ENCODE assay signal across 16 cellular contexts in the genomic region with DNA sequence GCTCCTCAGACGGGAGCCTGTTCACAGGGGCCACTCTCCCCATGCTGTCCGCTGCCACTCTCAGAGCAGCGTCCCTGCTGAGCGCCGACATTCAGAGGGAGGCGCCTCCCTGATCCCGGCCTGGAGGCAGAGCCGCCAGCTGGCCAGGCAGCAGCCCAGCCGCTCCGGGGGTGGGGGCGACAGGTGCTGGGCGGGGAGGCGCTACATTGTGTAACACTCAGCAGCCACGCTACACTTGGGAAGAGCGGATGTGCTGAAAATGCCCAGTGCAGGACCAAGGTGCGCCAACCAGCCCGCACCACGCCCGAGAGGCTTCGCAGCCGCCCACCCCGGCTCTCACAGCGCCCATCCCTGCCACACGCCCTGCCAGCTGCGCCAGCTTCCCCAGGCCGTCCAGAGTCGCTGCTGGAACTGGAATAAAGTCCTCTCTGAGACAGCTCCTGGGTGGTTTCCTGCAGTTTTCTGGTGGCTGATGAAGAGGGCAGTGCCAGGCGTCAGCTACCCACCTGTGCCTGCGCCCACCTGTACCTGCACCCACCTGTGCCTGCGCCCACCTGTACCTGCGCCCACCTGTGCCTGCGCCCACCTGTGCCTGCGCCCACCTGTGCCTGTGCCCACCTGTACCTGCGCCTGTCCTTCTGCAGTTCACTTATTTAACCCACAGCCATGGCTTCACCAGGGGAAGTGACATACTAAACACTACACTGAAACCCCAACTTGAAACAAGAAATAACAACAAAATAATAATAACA. TPM values are rescaled to one million over a fixed set of nuclear protein-coding genes. Genes with fewer than 3 reads are reported as not detected.
DNase-seq lines count a peak whose midpoint lies in the region; ATAC-seq and TF ChIP-seq lines count a peak whose summit lies in the region.
"Had no signal": no experiment of that assay in that cellular context is flagged by ENCODE, and none has a peak within 500 bp of the region (broad histone marks: within the 10 kb centered on the region; RNA-seq: fewer than 3 reads in every experiment).

No MANE protein-coding gene starts in this region.

- peaks cover 0 to 2% of the 10 kb centered on the region in 2 donors for H3K4me1 ChIP-seq in gastrocnemius medialis
- H3K4me1 ChIP-seq: body of pancreas had no signal

- TF ChIP-seq CTCF in chondrocyte (IDR thresholded peaks at IDR 0.05) (no peak), gastrocnemius medialis (IDR thresholded peaks at IDR 0.05 in 4 of 5, conservative IDR thresholded peaks at IDR 0.05 in 1 of 5) (no peak)

- peaks cover 27 to 43% (median 35%) of the 10 kb centered on the region in 3 donors for H3K27me3 ChIP-seq in gastrocnemius medialis
- H3K27me3 ChIP-seq: body of pancreas, ovary had no signal

- no peak overlapping the region for H3K27ac Mint-ChIP-seq in chondrocyte (ENCODE audit: unreplicated experiment)
- H3K27ac Mint-ChIP-seq in activated T-helper 17 cell treated with anti-CD3 and anti-CD28 coated beads, Interleukin-2, amount 50 U/mL, for 72 hours: no peak overlapping the region

- intact Hi-C loops in gastrocnemius medialis (cut with DNase I; ENCODE audit: low total_unique reads): no loop called here

- H3K4me3 Mint-ChIP-seq in chondrocyte (ENCODE audit: unreplicated experiment): no peak overlapping the region
- H3K4me3 Mint-ChIP-seq in activated T-helper 17 cell treated with anti-CD3 and anti-CD28 coated beads, Interleukin-2, amount 50 U/mL, for 72 hours: no peak overlapping the region

- in situ Hi-C loops in gastrocnemius medialis (cut with MboI; ENCODE audit: low sequenced_read_pairs in 4 of 4): no loop called here

- H3K27me3 Mint-ChIP-seq in chondrocyte (ENCODE audit: low read depth): peaks cover 3% of the 10 kb centered on the region
- H3K27me3 Mint-ChIP-seq in activated T-helper 17 cell treated with anti-CD3 and anti-CD28 coated beads, Interleukin-2, amount 50 U/mL, for 72 hours: peaks cover 3% of the 10 kb centered on the region

- no peaks in the 10 kb centered on the region for H3K9me3 Mint-ChIP-seq in chondrocyte (ENCODE audit: low read depth)
- no peaks in the 10 kb centered on the region for H3K9me3 Mint-ChIP-seq in activated T-helper 17 cell treated with anti-CD3 and anti-CD28 coated beads, Interleukin-2, amount 50 U/mL, for 72 hours

- H3K36me3 Mint-ChIP-seq in chondrocyte (ENCODE audit: low read depth): no peaks in the 10 kb centered on the region
- no peaks in the 10 kb centered on the region for H3K36me3 Mint-ChIP-seq in activated T-helper 17 cell treated with anti-CD3 and anti-CD28 coated beads, Interleukin-2, amount 50 U/mL, for 72 hours (ENCODE audit: low read depth)

- H3K4me1 Mint-ChIP-seq in chondrocyte (ENCODE audit: low read depth): no peaks in the 10 kb centered on the region
- peaks cover 15% of the 10 kb centered on the region for H3K4me1 Mint-ChIP-seq in activated T-helper 17 cell treated with anti-CD3 and anti-CD28 coated beads, Interleukin-2, amount 50 U/mL, for 72 hours

- no peaks in the 10 kb centered on the region for H3K9me3 ChIP-seq in gastrocnemius medialis
- H3K9me3 ChIP-seq: body of pancreas, ovary had no signal

- no peak for TF ChIP-seq POLR2A in gastrocnemius medialis (IDR thresholded peaks at IDR 0.05)

- DNase-seq in NCI-H2227 (lab: John Stamatoyannopoulos, UW; ENCODE audit: unreplicated experiment) (peak; percentile 24), NCI-H2227 treated with DMSO at 0.1 percent for 48 hours (lab: John Stamatoyannopoulos, UW) (no peak), NCI-H2107 treated with DMSO at 0.1 percent for 48 hours (lab: John Stamatoyannopoulos, UW; ENCODE audit: unreplicated experiment) (peak; percentile 20), chondrocyte (ENCODE audit: low spot score) (peak; percentile 87), gastrocnemius medialis (peak in 1 of 2 donors; percentile 23), EL (no peak)
- DNase-seq: activated CD4-positive, alpha-beta T cell treated with anti-CD3 and anti-CD28 coated beads, Interleukin-2, amount 50 U/mL, for 48 hours; activated gamma-delta T cell; body of pancreas; Calu3; IMR-90; NCI-H1694 had no signal

- H3K4me3 ChIP-seq in gastrocnemius medialis: no peak overlapping the region
- H3K4me3 ChIP-seq: body of pancreas, ovary, PC-9 had no signal

- no peaks in the 10 kb centered on the region for H3K36me3 ChIP-seq in gastrocnemius medialis
- H3K36me3 ChIP-seq: ovary had no signal

- H3K27ac ChIP-seq in gastrocnemius medialis: no peak overlapping the region
- H3K27ac ChIP-seq: body of pancreas, ovary, PC-9 had no signal

- peak; percentile 47 to 58 for ATAC-seq in gastrocnemius medialis
- no peak for ATAC-seq in HG03521 (IDR thresholded peaks at IDR 0.05; ENCODE audit: unreplicated experiment)
- no peak for ATAC-seq in activated T-helper 17 cell treated with anti-CD3 and anti-CD28 coated beads, Interleukin-2, amount 50 U/mL, for 72 hours (replicated peaks)
- ATAC-seq: body of pancreas had no signal

RNA-seq across cellular contexts. Expression of a gene that starts 25.7 kb away (rescaled TPM):
- total RNA-seq in chondrocyte (15.8 to 17.9 TPM (median 17.2 TPM) in 3 replicates), gastrocnemius medialis (10 to 100 TPM in 1 of 4 donors, 1 to 10 TPM in 3; 3.7 to 13.9 (median 6.7) TPM)
- 10 to 100 TPM; 12.6 to 20.6 TPM for total RNA-seq in activated T-helper 17 cell treated with anti-CD3 and anti-CD28 coated beads, Interleukin-2, amount 50 U/mL, for 72 hours

RNA-seq across cellular contexts. Expression of a gene that starts 49.9 kb away (rescaled TPM):
- 10.2 to 14.4 TPM (median 13.2 TPM) in 3 replicates for total RNA-seq in chondrocyte
- 1 to 10 TPM; 1.0 to 7.0 (median 4.1) TPM for total RNA-seq in gastrocnemius medialis
- 1 to 10 TPM; 4.5 to 6.3 TPM for total RNA-seq in activated T-helper 17 cell treated with anti-CD3 and anti-CD28 coated beads, Interleukin-2, amount 50 U/mL, for 72 hours

Comparison
In these comparisons a context has a peak if more than half of its experiments do, and no peak if none do; other contexts are left out.
1. DNase-seq: peak in NCI-H2227 (single experiment), NCI-H2107 treated with DMSO at 0.1 percent for 48 hours (single experiment) and chondrocyte (single experiment); none in NCI-H2227 treated with DMSO at 0.1 percent for 48 hours (single experiment) and EL (single experiment).
2. ATAC-seq: peak in gastrocnemius medialis (2 of 2); none in HG03521 (single experiment) and activated T-helper 17 cell treated with anti-CD3 and anti-CD28 coated beads, Interleukin-2, amount 50 U/mL, for 72 hours (single experiment).